14 cellular contexts compared by ENCODE assay signal in the genomic region with DNA sequence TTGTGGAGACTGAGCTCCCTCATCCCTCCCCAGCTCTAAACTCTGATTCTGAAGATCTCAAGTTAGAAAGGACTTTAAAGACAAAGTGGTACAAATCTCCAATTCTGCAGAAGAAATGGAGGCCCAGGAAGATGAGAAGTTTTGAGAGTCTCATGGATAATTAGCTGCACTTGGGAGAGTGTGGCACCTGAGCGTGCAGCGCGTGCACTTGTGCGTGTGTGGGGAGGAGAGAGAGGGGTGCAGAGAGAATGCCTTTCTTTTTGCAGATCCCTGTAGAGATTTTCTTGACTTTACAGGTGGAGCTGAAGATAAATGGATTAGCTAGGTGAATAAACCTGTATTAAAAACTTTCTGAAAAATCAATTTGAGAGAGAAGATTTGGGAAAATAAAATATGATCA. TPM values are rescaled to one million over a fixed set of nuclear protein-coding genes. Genes with fewer than 3 reads are reported as not detected.
DNase-seq lines count a peak whose midpoint lies in the region; ATAC-seq and TF ChIP-seq lines count a peak whose summit lies in the region.
"Had no signal": no experiment of that assay in that cellular context is flagged by ENCODE, and none has a peak within 500 bp of the region (broad histone marks: within the 10 kb centered on the region; RNA-seq: fewer than 3 reads in every experiment).

No MANE protein-coding gene starts in this region.

- peaks cover 10% of the 10 kb centered on the region for H3K4me1 ChIP-seq in ACC112 (ENCODE audit: control insufficient read depth, insufficient read depth, low read length, unreplicated experiment)
- H3K4me1 ChIP-seq: foreskin keratinocyte, prostate gland had no signal

- H3K27me3 ChIP-seq in ACC112 (ENCODE audit: insufficient read depth, low read length), result no peaks in the 10 kb centered on the region
- no peaks in the 10 kb centered on the region for H3K27me3 ChIP-seq in CD4-positive, alpha-beta T cell (ENCODE audit: control insufficient read depth, insufficient read depth, low read length)

- TF ChIP-seq CTCF in CD4-positive, alpha-beta T cell (IDR thresholded peaks at IDR 0.05), result no peak
- no peak for TF ChIP-seq CTCF in GM10266 (IDR thresholded peaks at IDR 0.05; ENCODE audit: control insufficient read depth, insufficient read depth, low read depth, missing control alignments)

- no peaks in the 10 kb centered on the region for H3K79me2 ChIP-seq in ACC112 (ENCODE audit: control insufficient read depth, insufficient read depth, low read length, unreplicated experiment)

- no peak overlapping the region for H2AFZ ChIP-seq in ACC112 (ENCODE audit: low read length, unreplicated experiment)

- H3K9me3 Mint-ChIP-seq in CD4-positive, alpha-beta T cell, result no peaks in the 10 kb centered on the region
- H3K9me3 Mint-ChIP-seq in activated naive CD8-positive, alpha-beta T cell treated with anti-CD3 and anti-CD28 coated beads for 36 hours, result peaks cover 8% of the 10 kb centered on the region
- H3K9me3 Mint-ChIP-seq in naive B cell, result peaks cover 0 to 11% (median 5%) of the 10 kb centered on the region in 7 donors

- no peaks in the 10 kb centered on the region for H3K36me3 ChIP-seq in ACC112 (ENCODE audit: insufficient read depth, low read length)
- H3K36me3 ChIP-seq: prostate gland had no signal

- intact Hi-C loops in CD4-positive, alpha-beta T cell (cut with DNase I, micrococcal nuclease), result loop anchor here in 1 of 2 experiments (1.0 to 10.0 kb wide), 5 partner anchors 15 to 1323 kb away; partner anchors contain the start of genes AKTIP, FTO and RPGRIP1L

- POLR2A ChIA-PET in CD4-positive, alpha-beta T cell (lab: Charles Lee), result interaction anchor here (1.3 to 5.3 kb wide), 4 partner anchors 14 to 305 kb away, joined by 4 to 38 read pairs (median 12); partner anchors contain the start of gene AKTIP

- peak overlapping the region; percentile 75 for H3K27ac Mint-ChIP-seq in CD4-positive, alpha-beta T cell
- H3K27ac Mint-ChIP-seq in activated naive CD8-positive, alpha-beta T cell treated with anti-CD3 and anti-CD28 coated beads for 36 hours, result peak overlapping the region; percentile 46
- peak overlapping the region; percentile 92 to 100 (median 98) for H3K27ac Mint-ChIP-seq in naive B cell

- H3K4me3 ChIP-seq in ACC112 (ENCODE audit: low read depth, low read length), result no peak overlapping the region
- H3K4me3 ChIP-seq: prostate gland had no signal

- ATAC-seq in CD4-positive, alpha-beta T cell (ENCODE audit: poor library complexity), result no peak
- ATAC-seq in naive B cell (ENCODE audit: low read depth in 2 of 2), result no peak
- ATAC-seq: foreskin keratinocyte had no signal

- peaks cover 44% of the 10 kb centered on the region for H3K4me1 Mint-ChIP-seq in CD4-positive, alpha-beta T cell (ENCODE audit: low read depth)
- H3K4me1 Mint-ChIP-seq in activated naive CD8-positive, alpha-beta T cell treated with anti-CD3 and anti-CD28 coated beads for 36 hours, result peaks cover 41% of the 10 kb centered on the region
- peaks cover 43 to 63% (median 61%) of the 10 kb centered on the region in 3 donors for H3K4me1 Mint-ChIP-seq in naive B cell

- no peaks in the 10 kb centered on the region for H3K27me3 Mint-ChIP-seq in CD4-positive, alpha-beta T cell
- H3K27me3 Mint-ChIP-seq in activated naive CD8-positive, alpha-beta T cell treated with anti-CD3 and anti-CD28 coated beads for 36 hours, result peaks cover 26% of the 10 kb centered on the region
- H3K27me3 Mint-ChIP-seq in naive B cell, result no peaks in the 10 kb centered on the region

- CTCF ChIA-PET in CD4-positive, alpha-beta T cell (lab: Charles Lee), result interaction anchor here (1.8 kb wide), 1 partner anchor 14 kb away, joined by 4 read pairs; the partner anchor contains the start of gene AKTIP

- H3K36me3 Mint-ChIP-seq in CD4-positive, alpha-beta T cell (ENCODE audit: low read depth), result no peaks in the 10 kb centered on the region
- H3K36me3 Mint-ChIP-seq in activated naive CD8-positive, alpha-beta T cell treated with anti-CD3 and anti-CD28 coated beads for 36 hours, result peaks cover 13% of the 10 kb centered on the region
- peaks cover 0 to 5% of the 10 kb centered on the region in 2 donors for H3K36me3 Mint-ChIP-seq in naive B cell

- DNase-seq in CD4-positive, alpha-beta T cell, result no peak
- DNase-seq in activated naive CD8-positive, alpha-beta T cell treated with anti-CD3 and anti-CD28 coated beads for 36 hours, result no peak
- DNase-seq in naive B cell (no peak), islet precursor cell (no peak), GM10266 (ENCODE audit: extremely low spot score) (no peak), NCI-H1105 (lab: John Stamatoyannopoulos, UW) (no peak)
- no peak for DNase-seq in stimulated activated CD4-positive, alpha-beta T cell treated with anti-CD3 and anti-CD28 coated beads, Interleukin-2, amount 100 ng/mL, for 24 hours
- DNase-seq: effector CD8-positive, alpha-beta T cell; foreskin keratinocyte; NCI-H1436; NCI-H446 had no signal

- no peaks in the 10 kb centered on the region for H3K9me3 ChIP-seq in CD4-positive, alpha-beta T cell (ENCODE audit: control insufficient read depth, low read length)
- H3K9me3 ChIP-seq: prostate gland had no signal

- H3K4me3 Mint-ChIP-seq in CD4-positive, alpha-beta T cell, result peak overlapping the region; percentile 73
- H3K4me3 Mint-ChIP-seq in activated naive CD8-positive, alpha-beta T cell treated with anti-CD3 and anti-CD28 coated beads for 36 hours, result peak overlapping the region; percentile 66
- H3K4me3 Mint-ChIP-seq in naive B cell, result peak overlapping the region; percentile 71 to 92 (median 78)

- peak overlapping the region; percentile 67; the same call in 1 of the 2 replicates for H3K27ac ChIP-seq in ACC112 (ENCODE audit: low read depth, low read length)
- no peak overlapping the region for H3K27ac ChIP-seq in CD4-positive, alpha-beta T cell (ENCODE audit: low read depth, low read length)
- H3K27ac ChIP-seq: foreskin keratinocyte, prostate gland, SK-N-MC had no signal

RNA-seq across cellular contexts. Expression of gene AKTIP, which starts 14.8 kb away (rescaled TPM):
- total RNA-seq in CD4-positive, alpha-beta T cell, result 10 to 100 TPM; 51.2 to 53.3 TPM
- 10 to 100 TPM; 26.6 to 27.1 TPM for total RNA-seq in activated naive CD8-positive, alpha-beta T cell treated with anti-CD3 and anti-CD28 coated beads for 36 hours
- polyA plus RNA-seq in naive B cell (ENCODE audit: low read depth in 6 of 6), result 10 to 100 TPM; 11.6 to 17.9 (median 13.8) TPM

Comparison
In these comparisons a context has a peak if more than half of its experiments do, and no peak if none do; other contexts are left out.
1. H3K27ac Mint-ChIP-seq: peak in every context shown above with its lines; median percentile 98 in naive B cell; 75 in CD4-positive, alpha-beta T cell; 46 in activated naive CD8-positive, alpha-beta T cell treated with anti-CD3 and anti-CD28 coated beads for 36 hours.